Comparison of ENCODE assay signal across 4 cellular contexts in genomic region chr19:14047866-14048265, GRCh38. TPM values are rescaled to one million over a fixed set of nuclear protein-coding genes. Genes with fewer than 3 reads are reported as not detected.
"Had no signal": no experiment of that assay in that cellular context is flagged by ENCODE, and none has a peak within 500 bp of the region (broad histone marks: within the 10 kb centered on the region; RNA-seq: fewer than 3 reads in every experiment).

No MANE protein-coding gene starts in this region.

RNA-seq across cellular contexts. Expression of gene PALM3, which starts 14.0 kb away (rescaled TPM):
- total RNA-seq: MCF 10A, NCI-H460 had no signal

RNA-seq across cellular contexts. Expression of gene RLN3, which starts 19.9 kb away (rescaled TPM):
- total RNA-seq: LHCN-M2, M059J, MCF 10A, NCI-H460 had no signal

RNA-seq across cellular contexts. Expression of gene C19orf67, which starts 37.7 kb away (rescaled TPM):
- total RNA-seq: LHCN-M2, M059J, MCF 10A, NCI-H460 had no signal
